Comparison of ENCODE assay signal across 28 cellular contexts in the genomic region with DNA sequence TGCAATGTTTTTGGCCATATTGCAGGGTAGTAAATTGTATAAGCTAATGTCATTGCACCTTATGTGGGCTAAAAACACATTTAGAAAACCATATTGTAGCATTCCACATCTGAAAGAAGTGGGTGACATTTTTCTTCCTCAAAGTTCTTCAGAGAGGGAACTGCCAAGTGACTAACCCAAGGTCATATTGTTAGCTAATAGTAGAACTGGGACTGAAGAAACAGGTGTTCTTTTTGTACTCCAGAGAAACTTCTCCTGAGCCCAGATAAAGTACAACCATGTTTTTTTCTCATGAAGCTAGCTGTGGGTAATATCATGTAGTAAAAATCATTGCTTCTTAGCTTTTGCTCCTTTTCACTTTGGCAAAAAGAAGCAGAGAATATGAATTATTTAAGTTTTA.
"Had no signal": no experiment of that assay in that cellular context is flagged by ENCODE, and none has a peak within 500 bp of the region (broad histone marks: within the 10 kb centered on the region; RNA-seq: fewer than 3 reads in every experiment).

No MANE protein-coding gene starts in this region.

- FAIRE-seq: colon, endometrium, endothelial cell of umbilical vein, frontal cortex had no signal

- H3K36me3 ChIP-seq: colonic mucosa, esophagus muscularis mucosa, esophagus squamous epithelium, gastrocnemius medialis, gastroesophageal sphincter, heart left ventricle, heart right ventricle had no signal

- H3K27me3 ChIP-seq: colonic mucosa, dorsolateral prefrontal cortex, esophagus muscularis mucosa, esophagus squamous epithelium, foreskin keratinocyte, gastrocnemius medialis, gastroesophageal sphincter, heart left ventricle, heart right ventricle had no signal

- H3K9me3 ChIP-seq: colonic mucosa, esophagus muscularis mucosa, esophagus squamous epithelium, gastrocnemius medialis, gastroesophageal sphincter, heart left ventricle, heart right ventricle had no signal

- H3K27ac ChIP-seq: colonic mucosa, coronary artery, dorsolateral prefrontal cortex, epithelial cell of prostate, esophagus muscularis mucosa, esophagus squamous epithelium, foreskin keratinocyte, gastrocnemius medialis, gastroesophageal sphincter, heart right ventricle had no signal

- ATAC-seq: effector memory CD8-positive, alpha-beta T cell; esophagus mucosa; foreskin keratinocyte; gastrocnemius medialis; gastroesophageal sphincter; heart left ventricle; heart right ventricle had no signal

- H3K4me3 ChIP-seq: colonic mucosa, coronary artery, dorsolateral prefrontal cortex, esophagus muscularis mucosa, esophagus squamous epithelium, gastrocnemius medialis, gastroesophageal sphincter, heart left ventricle, heart right ventricle had no signal

- H3K4me1 ChIP-seq: colonic mucosa, esophagus squamous epithelium, foreskin keratinocyte, gastrocnemius medialis, gastroesophageal sphincter, heart left ventricle, heart right ventricle had no signal

- DNase-seq: colonic mucosa; cortex of kidney; dermis blood vessel endothelial cell; dorsolateral prefrontal cortex; effector CD4-positive, alpha-beta T cell; effector CD8-positive, alpha-beta T cell; effector memory CD4-positive, alpha-beta T cell; effector memory CD8-positive, alpha-beta T cell; endodermal cell; erythroblast; esophagus squamous epithelium; foreskin fibroblast; foreskin keratinocyte; foreskin melanocyte; gastrocnemius medialis; glutamatergic neuron; head of caudate nucleus; heart left ventricle; heart right ventricle had no signal
